In genomic region chr6:131258816-131259476, GRCh38 we compare ENCODE assay signal across 9 cellular contexts.
DNase-seq lines count a peak whose midpoint lies in the region; ATAC-seq and TF ChIP-seq lines count a peak whose summit lies in the region.
"Had no signal": no experiment of that assay in that cellular context is flagged by ENCODE, and none has a peak within 500 bp of the region (broad histone marks: within the 10 kb centered on the region; RNA-seq: fewer than 3 reads in every experiment).

No MANE protein-coding gene starts in this region.

- peaks cover 9% of the 10 kb centered on the region for H3K4me1 ChIP-seq in colonic mucosa
- peaks cover 0 to 11% of the 10 kb centered on the region in 2 donors for H3K4me1 ChIP-seq in naive thymus-derived CD4-positive, alpha-beta T cell (ENCODE audit: control insufficient read depth in 2 of 2, insufficient read depth in 2 of 2, low read length in 2 of 2)

- H3K4me3 Mint-ChIP-seq in naive thymus-derived CD4-positive, alpha-beta T cell, result no peak overlapping the region

- H3K4me1 Mint-ChIP-seq in naive thymus-derived CD4-positive, alpha-beta T cell, result peaks cover 3 to 53% (median 37%) of the 10 kb centered on the region in 7 donors

- peaks cover 4 to 51% (median 36%) of the 10 kb centered on the region in 5 donors for H3K36me3 Mint-ChIP-seq in naive thymus-derived CD4-positive, alpha-beta T cell

- TF ChIP-seq CTCF in colonic mucosa (IDR thresholded peaks at IDR 0.05), result no peak
- TF ChIP-seq CTCF in GM20000 (IDR thresholded peaks at IDR 0.05; ENCODE audit: extremely low read depth, missing control alignments), result no peak

- peak overlapping the region in 1 of 2 donors; percentile 52 for H3K9ac ChIP-seq in colonic mucosa (ENCODE audit: low read depth in 2 of 2, low read length in 2 of 2)

- no peaks in the 10 kb centered on the region for H3K27me3 ChIP-seq in colonic mucosa
- no peaks in the 10 kb centered on the region for H3K27me3 ChIP-seq in naive thymus-derived CD4-positive, alpha-beta T cell (ENCODE audit: control insufficient read depth in 2 of 2, insufficient read depth in 2 of 2, low read length in 2 of 2)

- H3K27me3 Mint-ChIP-seq in naive thymus-derived CD4-positive, alpha-beta T cell, result no peaks in the 10 kb centered on the region

- intact Hi-C loops in colonic mucosa (cut with DNase I), result no loop called here
- intact Hi-C loops in naive thymus-derived CD4-positive, alpha-beta T cell (cut with micrococcal nuclease), result loop anchor here in 1 of 2 donors (1.0 kb wide), 1 partner anchor 9 kb away; no protein-coding TSS in a partner anchor

- H3K27ac ChIP-seq in colonic mucosa, result peak overlapping the region; percentile 61
- no peak overlapping the region for H3K27ac ChIP-seq in naive thymus-derived CD4-positive, alpha-beta T cell (ENCODE audit: low read depth, low read length)

- peak; percentile 3 for ATAC-seq in GM19463 (IDR thresholded peaks at IDR 0.05; ENCODE audit: unreplicated experiment)
- ATAC-seq in naive thymus-derived CD4-positive, alpha-beta T cell, result no peak
- no peak for ATAC-seq in GM21723 (IDR thresholded peaks at IDR 0.05; ENCODE audit: unreplicated experiment)

- H3K4me3 ChIP-seq in colonic mucosa, result no peak overlapping the region
- no peak overlapping the region for H3K4me3 ChIP-seq in naive thymus-derived CD4-positive, alpha-beta T cell (ENCODE audit: low read length)

- no peaks in the 10 kb centered on the region for H3K36me3 ChIP-seq in colonic mucosa
- no peaks in the 10 kb centered on the region for H3K36me3 ChIP-seq in naive thymus-derived CD4-positive, alpha-beta T cell (ENCODE audit: control insufficient read depth in 2 of 3, insufficient read depth in 3 of 3, low read length in 3 of 3)

- POLR2A ChIA-PET in naive thymus-derived CD4-positive, alpha-beta T cell (lab: Charles Lee), result interaction anchor here (0.8 to 2.0 kb wide), 2 partner anchors 8 to 22 kb away, joined by 4 to 9 read pairs; no protein-coding TSS in a partner anchor

- CTCF ChIA-PET in naive thymus-derived CD4-positive, alpha-beta T cell (lab: Charles Lee), result no interaction called here

- DNase-seq in NCI-H226 (peak; percentile 25), colonic mucosa (peak; percentile 63), NOMO-1 treated with dmso at 0.1 percent for 144 hours (lab: John Stamatoyannopoulos, UW; ENCODE audit: unreplicated experiment) (no peak), SW 1271 (lab: John Stamatoyannopoulos, UW) (no peak), GM20000 (ENCODE audit: low spot score) (no peak)
- DNase-seq in naive thymus-derived CD4-positive, alpha-beta T cell, result no peak
- DNase-seq: NCI-H1694 treated with DMSO at 0.1 percent for 48 hours had no signal

- no peaks in the 10 kb centered on the region for H3K9me3 ChIP-seq in colonic mucosa
- peaks cover 0 to 3% (median 0%) of the 10 kb centered on the region in 3 experiments for H3K9me3 ChIP-seq in naive thymus-derived CD4-positive, alpha-beta T cell (ENCODE audit: control insufficient read depth in 2 of 3, low read length in 3 of 3)

- H3K27ac Mint-ChIP-seq in naive thymus-derived CD4-positive, alpha-beta T cell, result peak overlapping the region in 7 of 9 donors; percentile 1 to 94 (median 63)

- H3K9me3 Mint-ChIP-seq in naive thymus-derived CD4-positive, alpha-beta T cell, result peaks cover 0 to 22% (median 8%) of the 10 kb centered on the region in 11 donors

Comparison
In these comparisons a context has a peak if more than half of its experiments do, and no peak if none do; other contexts are left out.
1. DNase-seq: peak in NCI-H226 (single experiment) and colonic mucosa (single experiment); none in naive thymus-derived CD4-positive, alpha-beta T cell (0 of 9), NOMO-1 treated with dmso at 0.1 percent for 144 hours (single experiment), SW 1271 (0 of 2) and GM20000 (single experiment).